ENCODE assay signal across 8 cellular contexts in the genomic region with DNA sequence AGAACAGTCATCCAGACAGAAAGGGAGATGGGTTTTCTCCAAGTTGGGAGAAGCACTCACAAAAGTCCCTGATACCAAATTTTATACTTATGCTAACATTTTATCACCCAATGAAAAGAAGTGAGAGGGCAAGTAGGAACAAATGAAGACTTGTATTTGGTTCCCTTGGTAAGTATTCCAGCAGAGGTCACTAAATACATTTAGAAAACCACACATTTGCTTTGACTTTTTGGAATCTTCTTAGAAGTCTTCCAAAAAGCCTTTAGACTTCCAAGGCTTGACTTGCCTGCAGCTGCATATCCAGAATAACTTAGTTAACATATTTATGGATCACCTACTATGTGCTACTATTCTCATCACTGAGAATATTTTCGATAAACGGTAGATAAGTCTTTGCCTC.
DNase-seq lines count a peak whose midpoint lies in the region; ATAC-seq and TF ChIP-seq lines count a peak whose summit lies in the region.
"Had no signal": no experiment of that assay in that cellular context is flagged by ENCODE, and none has a peak within 500 bp of the region (broad histone marks: within the 10 kb centered on the region; RNA-seq: fewer than 3 reads in every experiment).

No MANE protein-coding gene starts in this region.

- TF ChIP-seq CTCF in epithelial cell of esophagus (IDR thresholded peaks at IDR 0.05; ENCODE audit: insufficient read depth, low read depth, low read length, missing control alignments) = peak; percentile 46

- DNase-seq in EL (peak; percentile 15), MV-4-11 (lab: John Stamatoyannopoulos, UW) (peak; percentile 23), epithelial cell of esophagus (ENCODE audit: low read depth) (peak; percentile 40), pons (ENCODE audit: low spot score) (peak; percentile 56), NCI-H226 (no peak), UCSD-AML1 (lab: John Stamatoyannopoulos, UW; ENCODE audit: unreplicated experiment) (no peak)
- no peak for DNase-seq in stimulated activated naive CD8-positive, alpha-beta T cell treated with anti-CD3 and anti-CD28 coated beads, Interleukin-15, Interleukin-2, amounts not matched to agents 100 U/mL and 50 U/mL, for 24 hours
- DNase-seq: activated CD4-positive, alpha-beta T cell treated with anti-CD3 and anti-CD28 coated beads, Interleukin-2, amount 50 U/mL, for 1 hour had no signal

- H3K4me3 ChIP-seq in epithelial cell of esophagus (ENCODE audit: low read length) = no peak overlapping the region

- ATAC-seq in stimulated activated naive CD8-positive, alpha-beta T cell treated with anti-CD3 and anti-CD28 coated beads, Interleukin-15, Interleukin-2, amounts not matched to agents 100 U/mL and 50 U/mL, for 24 hours = no peak

Comparison
In these comparisons a context has a peak if more than half of its experiments do, and no peak if none do; other contexts are left out.
1. DNase-seq: peak in EL (single experiment), MV-4-11 (single experiment), epithelial cell of esophagus (single experiment) and pons (single experiment); none in stimulated activated naive CD8-positive, alpha-beta T cell treated with anti-CD3 and anti-CD28 coated beads, Interleukin-15, Interleukin-2, amounts not matched to agents 100 U/mL and 50 U/mL, for 24 hours (single experiment), NCI-H226 (single experiment) and UCSD-AML1 (single experiment).